In genomic region chr1:56533621-56534020, GRCh38 we compare ENCODE assay signal across 15 cellular contexts. TPM values are rescaled to one million over a fixed set of nuclear protein-coding genes. Genes with fewer than 3 reads are reported as not detected.
DNase-seq lines count a peak whose midpoint lies in the region; ATAC-seq, FAIRE-seq and TF ChIP-seq lines count a peak whose summit lies in the region.
"Had no signal": no experiment of that assay in that cellular context is flagged by ENCODE, and none has a peak within 500 bp of the region (broad histone marks: within the 10 kb centered on the region; RNA-seq: fewer than 3 reads in every experiment).

No MANE protein-coding gene starts in this region.

- in situ Hi-C loops in HepG2 (cut with HindIII; ENCODE audit: extremely low pct_ligation_motif_present, low pct_unique_long_range_greater_than_20kb) = no loop called here

- peaks cover 0 to 4% of the 10 kb centered on the region in 2 donors for H3K27me3 Mint-ChIP-seq in CD4-positive, alpha-beta memory T cell
- H3K27me3 Mint-ChIP-seq: activated CD8-positive, alpha-beta memory T cell treated with anti-CD3 and anti-CD28 coated beads, Interleukin-2, amount 10 ng/mL, durations not matched to agents 7 days and 5 days had no signal

- H3K79me2 ChIP-seq in HepG2 (ENCODE audit: insufficient read depth, low read length) = peaks cover 95% of the 10 kb centered on the region

- no peak overlapping the region for H2AFZ ChIP-seq in HepG2 (ENCODE audit: low read length)

- no peak for FAIRE-seq in HepG2 (lab: Jason Lieb, UNC)
- FAIRE-seq: islet of Langerhans, small intestine had no signal

- CTCF ChIA-PET in HepG2 (lab: Yijun Ruan, JAX; ENCODE audit: low intra/inter-chr PET ratio, low total read pairs) = no interaction called here
- CTCF ChIA-PET in CD4-positive, alpha-beta memory T cell (lab: Charles Lee; ENCODE audit: partially characterized antibody) = interaction anchor here (0.5 kb wide), 1 partner anchor 8 kb away, joined by 3 read pairs; no protein-coding TSS in a partner anchor

- H3K9me3 Mint-ChIP-seq in CD4-positive, alpha-beta memory T cell = no peaks in the 10 kb centered on the region

- H3K4me1 ChIP-seq in HepG2 (ENCODE audit: insufficient read depth, low read length) (peaks cover 87% of the 10 kb centered on the region), right lobe of liver (peaks cover 0 to 43% (median 16%) of the 10 kb centered on the region in 4 donors)
- H3K4me1 ChIP-seq in CD4-positive, alpha-beta memory T cell (ENCODE audit: insufficient read depth, low read length) = no peaks in the 10 kb centered on the region

- POLR2A ChIA-PET in HepG2 (lab: Yijun Ruan, JAX) = interaction anchor here (2.4 kb wide), 1 partner anchor 25 kb away, joined by 9 read pairs; no protein-coding TSS in a partner anchor
- POLR2A ChIA-PET in CD4-positive, alpha-beta memory T cell (lab: Charles Lee; ENCODE audit: partially characterized antibody) = no interaction called here

- no peak for TF ChIP-seq CTCF in HepG2 (CRISPR knock-in tag; IDR thresholded peaks at IDR 0.05)
- TF ChIP-seq CTCF in right lobe of liver (IDR thresholded peaks at IDR 0.05) = no peak

- no peak for TF ChIP-seq RAD21 in HepG2 (CRISPR knock-in tag; IDR thresholded peaks at IDR 0.05)

- no peak for TF ChIP-seq POLR2A in HepG2 (IDR thresholded peaks at IDR 0.05; ENCODE audit: insufficient read depth in 1 of 2, low read depth in 2 of 2, low read length in 2 of 2)
- no peak for TF ChIP-seq POLR2A in right lobe of liver (IDR thresholded peaks at IDR 0.05)

- no peak overlapping the region for H3K9ac ChIP-seq in HepG2 (ENCODE audit: insufficient read depth, low read depth, low read length)

- no peak for ATAC-seq in HepG2
- ATAC-seq in right lobe of liver = no peak
- ATAC-seq in HG02852 (IDR thresholded peaks at IDR 0.05; ENCODE audit: unreplicated experiment) = peak; percentile 87
- ATAC-seq in HG03575 (IDR thresholded peaks at IDR 0.05; ENCODE audit: extremely low read depth, insufficient number of reproducible peaks, low FRiP score, unreplicated experiment) = peak; percentile 59
- ATAC-seq: activated CD8-positive, alpha-beta memory T cell treated with anti-CD3 and anti-CD28 coated beads, Interleukin-2, amount 10 ng/mL, durations not matched to agents 7 days and 5 days had no signal

- BruUV-seq in HepG2 (replicated peaks; lab: Mats Ljungman, UMichigan) = no TSS peak

- DNase-seq in HepG2 (ENCODE audit: low spot score) (no peak), right lobe of liver (no peak), posterior vena cava (ENCODE audit: low spot score) (no peak), substantia nigra (lab: John Stamatoyannopoulos, UW) (no peak), SHP77 treated with DMSO at 0.1 percent for 48 hours (lab: John Stamatoyannopoulos, UW) (no peak)
- DNase-seq in CD4-positive, alpha-beta memory T cell = no peak
- DNase-seq: activated CD8-positive, alpha-beta memory T cell treated with anti-CD3 and anti-CD28 coated beads, Interleukin-2, amount 10 ng/mL, durations not matched to agents 7 days and 5 days; activated naive CD4-positive, alpha-beta T cell treated with anti-CD3 and anti-CD28 coated beads, Interleukin-2, amount 50 U/mL, for 16 hours; MG63; NCI-H2107; small intestine had no signal

- no peak overlapping the region for H3K4me2 ChIP-seq in HepG2 (ENCODE audit: low read depth, low read length)

- no peak for TF ChIP-seq EP300 in HepG2 (IDR thresholded peaks at IDR 0.05; ENCODE audit: low read depth in 2 of 2, low read length in 2 of 2)
- TF ChIP-seq EP300 in HepG2 (CRISPR knock-in tag; IDR thresholded peaks at IDR 0.05; ENCODE audit: borderline replicate concordance) = no peak

- H3K36me3 Mint-ChIP-seq in CD4-positive, alpha-beta memory T cell = no peaks in the 10 kb centered on the region
- H3K36me3 Mint-ChIP-seq: activated CD8-positive, alpha-beta memory T cell treated with anti-CD3 and anti-CD28 coated beads, Interleukin-2, amount 10 ng/mL, durations not matched to agents 7 days and 5 days had no signal

- H3K27ac Mint-ChIP-seq in CD4-positive, alpha-beta memory T cell = no peak overlapping the region
- H3K27ac Mint-ChIP-seq: activated CD8-positive, alpha-beta memory T cell treated with anti-CD3 and anti-CD28 coated beads, Interleukin-2, amount 10 ng/mL, durations not matched to agents 7 days and 5 days had no signal

- H3K27me3 ChIP-seq in HepG2 (ENCODE audit: control insufficient read depth in 1 of 2, insufficient read depth in 2 of 2, low read length in 2 of 2) (no peaks in the 10 kb centered on the region), right lobe of liver (no peaks in the 10 kb centered on the region)
- H3K27me3 ChIP-seq in CD4-positive, alpha-beta memory T cell (ENCODE audit: insufficient read depth, low read length) = no peaks in the 10 kb centered on the region
- H3K27me3 ChIP-seq: cardiac muscle cell, MG63 had no signal

- no peaks in the 10 kb centered on the region for H3K4me1 Mint-ChIP-seq in CD4-positive, alpha-beta memory T cell
- H3K4me1 Mint-ChIP-seq: activated CD8-positive, alpha-beta memory T cell treated with anti-CD3 and anti-CD28 coated beads, Interleukin-2, amount 10 ng/mL, durations not matched to agents 7 days and 5 days had no signal

- H3K4me3 ChIP-seq in HepG2 (replicated peaks in 1 of 3; ENCODE audit: insufficient read depth in 1 of 3, low read depth in 2 of 3, low read length in 3 of 3) (no peak overlapping the region), right lobe of liver (no peak overlapping the region)
- no peak overlapping the region for H3K4me3 ChIP-seq in CD4-positive, alpha-beta memory T cell (ENCODE audit: low read length in 2 of 2)
- H3K4me3 ChIP-seq: cardiac muscle cell, MG63 had no signal

- H3K36me3 ChIP-seq in HepG2 (replicated peaks in 1 of 2; ENCODE audit: control insufficient read depth in 1 of 2, insufficient read depth in 2 of 2, low read length in 2 of 2) (peaks cover 27 to 77% of the 10 kb centered on the region in 2 experiments), right lobe of liver (peaks cover 0 to 44% (median 16%) of the 10 kb centered on the region in 4 donors)
- no peaks in the 10 kb centered on the region for H3K36me3 ChIP-seq in CD4-positive, alpha-beta memory T cell (ENCODE audit: insufficient read depth, low read length)
- H3K36me3 ChIP-seq: cardiac muscle cell had no signal

- intact Hi-C loops in HepG2 (cut with micrococcal nuclease; ENCODE audit: unreplicated experiment) (no loop called here), right lobe of liver (cut with DNase I) (no loop called here), posterior vena cava (cut with DNase I) (no loop called here)
- intact Hi-C loops in CD4-positive, alpha-beta memory T cell (cut with micrococcal nuclease) = no loop called here

- H4K20me1 ChIP-seq in HepG2 (ENCODE audit: insufficient read depth, low read length) = no peaks in the 10 kb centered on the region; the same call in none of the 2 replicates

- H3K9me3 ChIP-seq in HepG2 (ENCODE audit: low read length) (no peaks in the 10 kb centered on the region), right lobe of liver (no peaks in the 10 kb centered on the region)
- no peaks in the 10 kb centered on the region for H3K9me3 ChIP-seq in CD4-positive, alpha-beta memory T cell (ENCODE audit: control insufficient read depth in 1 of 2, low read length in 2 of 2)
- H3K9me3 ChIP-seq: MG63 had no signal

- no peak overlapping the region for H3K4me3 Mint-ChIP-seq in CD4-positive, alpha-beta memory T cell
- H3K4me3 Mint-ChIP-seq: activated CD8-positive, alpha-beta memory T cell treated with anti-CD3 and anti-CD28 coated beads, Interleukin-2, amount 10 ng/mL, durations not matched to agents 7 days and 5 days had no signal

- H3K27ac ChIP-seq in HepG2 (ENCODE audit: extremely low read length, insufficient read depth, low read length) (peak overlapping the region; percentile 61), right lobe of liver (no peak overlapping the region), substantia nigra (ENCODE audit: low read depth, low read length, poor library complexity, severe bottlenecking) (no peak overlapping the region)
- no peak overlapping the region for H3K27ac ChIP-seq in CD4-positive, alpha-beta memory T cell (ENCODE audit: low read depth, low read length)
- H3K27ac ChIP-seq: cardiac muscle cell had no signal

- 92% methylated on average over 4 of the region's 4 CpGs for WGBS in HepG2 (ENCODE audit: low lambda C conversion rate)
- WGBS in right lobe of liver (ENCODE audit: insufficient coverage, low coverage, low lambda C conversion rate, missing lambda C conversion rate) = 83% methylated on average over 3 of the region's 4 CpGs

RNA-seq across cellular contexts. Expression of gene PLPP3, which starts 45.7 kb away (rescaled TPM):
- 33.9 and 65.8 TPM in 2 replicates for total RNA-seq in HepG2 (2016; rRNA removed; fragmentation: Illumina TruSeq; extraction: Trizol)
- 11.3 and 11.6 TPM in 2 replicates for total RNA-seq in HepG2 (2016; cell fraction: cytosol; rRNA removed; fragmentation: Illumina TruSeq; extraction: Trizol; ENCODE audit: low read depth)
- total RNA-seq in HepG2 (2016; cell fraction: insoluble cytoplasmic fraction; rRNA removed; fragmentation: Illumina TruSeq; extraction: Trizol) = 31.0 and 63.5 TPM in 2 replicates
- total RNA-seq in HepG2 (2016; cell fraction: membrane; rRNA removed; fragmentation: Illumina TruSeq; extraction: Trizol) = 28.3 and 30.5 TPM in 2 replicates
- 60.5 and 75.3 TPM in 2 replicates for total RNA-seq in HepG2 (2016; cell fraction: nucleus; rRNA removed; fragmentation: Illumina TruSeq; extraction: Trizol)
- polyA plus RNA-seq in HepG2 (2011; rRNA removed) = 49.7 and 51.9 TPM in 2 replicates
- polyA plus RNA-seq in HepG2 (2011; cell fraction: cytosol; rRNA removed) = 41.9 and 47.3 TPM in 2 replicates
- 23.6 and 24.9 TPM in 2 replicates for polyA plus RNA-seq in HepG2 (2011; cell fraction: nucleus; rRNA removed)
- polyA plus RNA-seq in HepG2 (2012) = 37.9 and 46.4 TPM in 2 replicates
- polyA plus RNA-seq in HepG2 (2016; cell fraction: cytosol; fragmentation: Illumina TruSeq; extraction: Trizol; ENCODE audit: low read depth) = 5.0 and 5.5 TPM in 2 replicates
- 27.4 and 30.1 TPM in 2 replicates for polyA plus RNA-seq in HepG2 (2016; cell fraction: insoluble cytoplasmic fraction; fragmentation: Illumina TruSeq; extraction: Trizol; ENCODE audit: low read depth)
- 11.7 and 13.1 TPM in 2 replicates for polyA plus RNA-seq in HepG2 (2016; cell fraction: membrane; fragmentation: Illumina TruSeq; extraction: Trizol; ENCODE audit: low read depth)
- polyA plus RNA-seq in HepG2 (2016; cell fraction: nucleus; fragmentation: Illumina TruSeq; extraction: Trizol; ENCODE audit: insufficient read depth, low read depth) = 72.9 and 73.9 TPM in 2 replicates
- polyA minus RNA-seq in HepG2 (2011; rRNA and poly(A)+ RNA removed; ENCODE audit: low replicate concordance) = 9.4 and 102 TPM in 2 replicates
- polyA minus RNA-seq in HepG2 (2011; cell fraction: cytosol; rRNA and poly(A)+ RNA removed) = 29.6 and 33.5 TPM in 2 replicates
- 47.0 and 48.1 TPM in 2 replicates for polyA minus RNA-seq in HepG2 (2011; cell fraction: nucleus; rRNA and poly(A)+ RNA removed)
- total RNA-seq in right lobe of liver = 100 to 1,000 TPM in 1 of 6 experiments, 10 to 100 TPM in 5; 47.8 to 118 (median 65.8) TPM
- 100 to 1,000 TPM; 141 to 173 TPM for total RNA-seq in posterior vena cava
- total RNA-seq in CD4-positive, alpha-beta memory T cell = under 1 TPM; 0.61 to 0.94 TPM
- not detected for polyA plus RNA-seq in CD4-positive, alpha-beta memory T cell
- total RNA-seq: activated CD8-positive, alpha-beta memory T cell treated with anti-CD3 and anti-CD28 coated beads, Interleukin-2, amount 10 ng/mL, durations not matched to agents 7 days and 5 days had no signal

Comparison
In these comparisons a context has a peak if more than half of its experiments do, and no peak if none do; other contexts are left out.
1. ATAC-seq: peak in HG02852 (single experiment) and HG03575 (single experiment); none in HepG2 (single experiment) and right lobe of liver (0 of 4).
2. RNA of gene PLPP3, which starts 45.7 kb away (total RNA-seq): 141 to 173 TPM in posterior vena cava, 47.8 to 118 TPM in right lobe of liver and 11.3 to 75.3 TPM in HepG2; 0.61 to 0.94 TPM in CD4-positive, alpha-beta memory T cell; every median in the first group is over 4 times any median in the second.